Comparison of ENCODE assay signal across 1 cellular context in genomic region chr1:248818505-248819374, GRCh38.
TF ChIP-seq lines count a peak whose summit lies in the region.

No MANE protein-coding gene starts in this region.

TF ChIP-seq in GM23338, 12 proteins besides CTCF, POLR2A, EP300 and RAD21 (continued from another document):
- no peak for TF ChIP-seq ZNF331 (CRISPR knock-in tag; IDR thresholded peaks at IDR 0.05; ENCODE audit: low read depth)
- TF ChIP-seq POLR2AphosphoS5 (IDR thresholded peaks at IDR 0.05; ENCODE audit: low read depth) = no peak
- TF ChIP-seq ZNF462 (CRISPR knock-in tag; IDR thresholded peaks at IDR 0.05) = no peak
